Comparison of ENCODE assay signal across 9 cellular contexts in the genomic region with DNA sequence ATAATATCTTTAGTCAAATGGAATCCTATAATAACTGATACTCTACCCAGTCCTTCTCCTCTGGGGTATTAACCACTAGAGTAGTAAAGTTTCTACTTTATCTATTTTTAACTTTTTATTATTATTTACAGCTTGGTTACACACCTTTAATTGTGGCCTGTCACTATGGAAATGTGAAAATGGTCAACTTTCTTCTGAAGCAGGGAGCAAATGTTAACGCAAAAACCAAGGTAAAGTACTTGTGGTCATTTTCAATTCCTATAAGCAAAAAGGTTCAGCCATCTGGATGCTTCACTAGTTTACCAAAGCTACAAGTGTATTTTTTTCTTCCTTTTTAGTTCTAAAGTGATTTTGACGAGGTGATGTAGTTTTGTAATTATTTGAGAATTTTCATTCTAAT.
"Had no signal": no experiment of that assay in that cellular context is flagged by ENCODE, and none has a peak within 500 bp of the region (broad histone marks: within the 10 kb centered on the region; RNA-seq: fewer than 3 reads in every experiment).

No MANE protein-coding gene starts in this region.

- ATAC-seq: GM23338, K562 had no signal

- DNase-seq: H9, HCEC 1CT, IMR-90, Kasumi-1, KG1 had no signal

- FAIRE-seq: H54, HTR-8/SVneo, K562 had no signal

- H3K4me2 ChIP-seq: GM23338 had no signal

- H3K4me3 ChIP-seq: GM23338, K562 had no signal

- H2AFZ ChIP-seq: GM23338 had no signal
